8 cellular contexts compared by ENCODE assay signal in genomic region chr12:1595026-1595561, GRCh38. TPM values are rescaled to one million over a fixed set of nuclear protein-coding genes. Genes with fewer than 3 reads are reported as not detected.
A peak's percentile ranks its signal among the peaks of the same experiment; 100 is the strongest.
DNase-seq lines count a peak whose midpoint lies in the region; ATAC-seq, FAIRE-seq and TF ChIP-seq lines count a peak whose summit lies in the region.

No MANE protein-coding gene starts in this region.

- H3K9me3 ChIP-seq in A549 = no peaks in the 10 kb centered on the region
- H3K9me3 ChIP-seq in iPS-18c (ENCODE audit: control insufficient read depth, insufficient read depth, low read length) = no peaks in the 10 kb centered on the region

- H3K27me3 Mint-ChIP-seq in stimulated activated memory B cell treated with anti-CD40 and anti-IgM and Interleukin-4, amounts not matched to agents 10 μg/mL and 1 μg/mL and 100 μg/mL, for 72 hours = no peaks in the 10 kb centered on the region

- no peak for TF ChIP-seq RAD21 in A549 (conservative IDR thresholded peaks at IDR 0.05 in 1 of 2, IDR thresholded peaks at IDR 0.05 in 1 of 2)

- peaks cover 41% of the 10 kb centered on the region for H3K27me3 ChIP-seq in H7 (ENCODE audit: control insufficient read depth, insufficient read depth, low read length)

- CTCF ChIA-PET in A549 (lab: Yijun Ruan, JAX) = interaction anchor here (1.0 to 3.0 kb wide), 2 partner anchors 12 to 477 kb away, joined by 3 to 20 read pairs; no protein-coding TSS in a partner anchor

- no peak; a peak in 1 of 6 replicates for ATAC-seq in A549
- no peak for ATAC-seq in stimulated activated memory B cell treated with anti-CD40 and anti-IgM and Interleukin-4, amounts not matched to agents 10 μg/mL and 1 μg/mL and 100 μg/mL, for 72 hours

- POLR2A ChIA-PET in A549 (lab: Yijun Ruan, JAX) = interaction anchor here (0.5 to 0.9 kb wide), 3 partner anchors 8 to 135 kb away, joined by 3 to 7 read pairs (median 5); no protein-coding TSS in a partner anchor

- H3K4me3 Mint-ChIP-seq in stimulated activated memory B cell treated with anti-CD40 and anti-IgM and Interleukin-4, amounts not matched to agents 10 μg/mL and 1 μg/mL and 100 μg/mL, for 72 hours = peak overlapping the region; percentile 84

- H3K4me1 Mint-ChIP-seq in stimulated activated memory B cell treated with anti-CD40 and anti-IgM and Interleukin-4, amounts not matched to agents 10 μg/mL and 1 μg/mL and 100 μg/mL, for 72 hours = peaks cover 44% of the 10 kb centered on the region

- DNase-seq in A549 (ENCODE audit: low read depth in 1 of 2, low spot score in 1 of 2) = no peak
- no peak for DNase-seq in H7
- no peak for DNase-seq in ecto neural progenitor cell (ENCODE audit: low spot score)
- DNase-seq in NCI-H226 = no peak
- no peak for DNase-seq in HuH-7 (ENCODE audit: low spot score)

- no peaks in the 10 kb centered on the region for H3K9me3 Mint-ChIP-seq in stimulated activated memory B cell treated with anti-CD40 and anti-IgM and Interleukin-4, amounts not matched to agents 10 μg/mL and 1 μg/mL and 100 μg/mL, for 72 hours

- peak overlapping the region; percentile 68 for H3K4me3 ChIP-seq in A549
- peak overlapping the region; percentile 68 for H3K4me3 ChIP-seq in H7 (ENCODE audit: insufficient read depth, low read depth, low read length)
- H3K4me3 ChIP-seq in iPS-18c (ENCODE audit: insufficient read depth, low read depth, low read length) = peak overlapping the region; percentile 66

- H3K4me1 ChIP-seq in A549 = peaks cover 38% of the 10 kb centered on the region

- whole genome bisulfite sequencing in A549 (ENCODE audit: missing lambda C conversion rate) = 23% methylated on average over 19 of the region's 19 CpGs
- WGBS in adipose tissue, 3 donors = 8 to 11% (median 9%) methylated on average over 19 of the region's 19 CpGs

- H3K36me3 ChIP-seq in H7 (replicated peaks; ENCODE audit: control insufficient read depth, insufficient read depth, low read length) = no peaks in the 10 kb centered on the region

- H3K27ac Mint-ChIP-seq in stimulated activated memory B cell treated with anti-CD40 and anti-IgM and Interleukin-4, amounts not matched to agents 10 μg/mL and 1 μg/mL and 100 μg/mL, for 72 hours = peak overlapping the region; percentile 85

- H3K36me3 Mint-ChIP-seq in stimulated activated memory B cell treated with anti-CD40 and anti-IgM and Interleukin-4, amounts not matched to agents 10 μg/mL and 1 μg/mL and 100 μg/mL, for 72 hours = peaks cover 16% of the 10 kb centered on the region

- TF ChIP-seq POLR2A in A549 (IDR thresholded peaks at IDR 0.05; ENCODE audit: low read length) = no peak

- FAIRE-seq in A549 (lab: Jason Lieb, UNC) = no peak

- peak overlapping the region; percentile 91 to 99 for H3K27ac ChIP-seq in A549
- peak overlapping the region; percentile 70 for H3K27ac ChIP-seq in adipose tissue (ENCODE audit: low read depth, low read length)

- peak overlapping the region; percentile 96 for H3K4me2 ChIP-seq in A549

- no peak for TF ChIP-seq CTCF in A549 (IDR thresholded peaks at IDR 0.05)

- TF ChIP-seq EP300 in A549 (IDR thresholded peaks at IDR 0.05) = no peak

TF ChIP-seq in A549, 52 proteins besides CTCF, POLR2A, EP300 and RAD21:
- TF ChIP-seq FOSL2 (IDR thresholded peaks at IDR 0.05) = no peak
- no peak for TF ChIP-seq FOSL2 (CRISPR knock-in tag; IDR thresholded peaks at IDR 0.05)
- TF ChIP-seq CBX8 (IDR thresholded peaks at IDR 0.05) = no peak
- TF ChIP-seq RFX5 (IDR thresholded peaks at IDR 0.05) = no peak
- no peak for TF ChIP-seq RNF2 (IDR thresholded peaks at IDR 0.05; ENCODE audit: borderline replicate concordance, low read depth)

RNA-seq across cellular contexts. Expression of gene FBXL14, which starts 0.7 kb away (rescaled TPM):
- polyA plus RNA-seq in A549 (2011; rRNA removed) (6.7 and 8.2 TPM in 2 replicates), A549 (2017; fragmentation: RNase III; extraction: RNeasy Plus Mini Kit Qiagen cat#74134 plus additional on column Dnase treatment) (6.5 to 8.1 TPM (median 7.1 TPM) in 3 replicates), adipose tissue (1 to 10 TPM; 4.7 to 8.0 (median 7.8) TPM)
- polyA plus RNA-seq in A549 (2012; cell fraction: cytosol; rRNA removed) = 19.5 and 28.3 TPM in 2 replicates
- polyA plus RNA-seq in A549 (2012; cell fraction: nucleus; rRNA removed) = 12.6 and 21.7 TPM in 2 replicates
- polyA minus RNA-seq in A549 (2011; rRNA and poly(A)+ RNA removed) = 10.7 and 17.9 TPM in 2 replicates
- total RNA-seq in H7 (2014; rRNA removed; shearing (Covaris generic)) = 20.8 and 21.4 TPM in 2 replicates

RNA-seq across cellular contexts. Expression of gene WNT5B, which starts 33.9 kb away (rescaled TPM):
- 1.3 TPM in 2 replicates for polyA plus RNA-seq in A549 (2011; rRNA removed)
- polyA plus RNA-seq in A549 (2012; cell fraction: cytosol; rRNA removed) = 1.0 and 2.1 TPM in 2 replicates
- polyA plus RNA-seq in A549 (2012; cell fraction: nucleus; rRNA removed) = 4.0 and 4.2 TPM in 2 replicates
- 1.0 to 1.6 TPM (median 1.5 TPM) in 3 replicates for polyA plus RNA-seq in A549 (2017; fragmentation: RNase III; extraction: RNeasy Plus Mini Kit Qiagen cat#74134 plus additional on column Dnase treatment)
- 1.4 and 2.9 TPM in 2 replicates for polyA minus RNA-seq in A549 (2011; rRNA and poly(A)+ RNA removed)
- 1.6 and 4.4 TPM in 2 replicates for total RNA-seq in H7 (2014; rRNA removed; shearing (Covaris generic))
- 1 to 10 TPM in 1 of 3 donors, under 1 TPM in 2; 0.76 to 2.2 (median 0.94) TPM for polyA plus RNA-seq in adipose tissue
